In the genomic region with DNA sequence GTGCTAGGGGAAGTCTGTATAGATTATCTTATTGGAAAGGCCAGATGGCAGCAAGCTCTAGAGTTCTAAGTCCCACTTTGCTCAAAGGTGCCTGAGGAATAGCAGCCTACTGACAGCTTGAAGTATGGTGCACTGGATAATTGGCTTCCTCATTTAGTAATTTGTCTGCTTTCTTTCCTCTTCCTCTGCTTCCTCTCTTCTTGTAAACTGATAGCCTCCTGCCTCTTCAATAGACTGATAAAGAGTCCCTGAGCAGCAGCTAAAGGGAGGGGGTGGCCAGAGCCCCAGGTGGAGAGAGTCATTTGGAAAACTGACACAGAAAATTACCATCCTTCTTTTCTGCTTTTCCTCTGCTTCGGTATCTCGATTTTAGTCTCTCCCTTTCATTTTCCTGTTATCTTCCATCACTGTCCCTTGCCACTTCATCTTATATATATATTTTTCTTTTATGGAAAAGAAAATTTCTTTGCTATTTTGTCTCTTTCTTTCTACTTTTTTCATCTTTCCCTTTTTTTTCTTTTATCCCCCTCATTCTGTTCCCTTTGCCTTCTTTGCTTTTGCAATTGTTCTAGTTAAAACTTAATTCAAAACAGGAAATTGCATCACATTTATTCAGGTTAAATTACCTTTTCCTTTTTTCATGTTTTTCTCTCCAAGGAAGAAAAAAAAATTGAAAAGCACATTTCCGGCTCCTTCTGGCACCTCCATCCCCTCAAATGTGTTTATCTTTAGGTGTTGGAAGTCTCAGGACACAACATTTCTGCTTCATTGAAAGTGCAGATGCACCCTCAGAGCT, we compare ENCODE assay signal across 16 cellular contexts.
DNase-seq lines count a peak whose midpoint lies in the region; TF ChIP-seq lines count a peak whose summit lies in the region.
"Had no signal": no experiment of that assay in that cellular context is flagged by ENCODE, and none has a peak within 500 bp of the region (broad histone marks: within the 10 kb centered on the region; RNA-seq: fewer than 3 reads in every experiment).

No MANE protein-coding gene starts in this region.

- peak overlapping the region; percentile 51 for H3K27ac ChIP-seq in VCaP
- H3K27ac ChIP-seq: dorsolateral prefrontal cortex, Peyer's patch had no signal

- no peaks in the 10 kb centered on the region for H3K36me3 Mint-ChIP-seq in nephron progenitor cell (ENCODE audit: low read depth)
- H3K36me3 Mint-ChIP-seq: brain had no signal

- H3K27me3 Mint-ChIP-seq in nephron progenitor cell (ENCODE audit: low read depth, poor library complexity), result no peaks in the 10 kb centered on the region
- H3K27me3 Mint-ChIP-seq: activated CD4-positive, alpha-beta T cell treated with anti-CD3 and anti-CD28 coated beads, Interleukin-2, amount 10 ng/mL, durations not matched to agents 24 days and 14 days had no signal

- DNase-seq in NOMO-1 (lab: John Stamatoyannopoulos, UW; ENCODE audit: unreplicated experiment in 2 of 2) (peak; percentile 21 to 82), NOMO-1 treated with dmso at 0.1 percent for 144 hours (lab: John Stamatoyannopoulos, UW; ENCODE audit: unreplicated experiment) (no peak), NCI-H146 treated with DMSO at 0.1 percent for 48 hours (lab: John Stamatoyannopoulos, UW; ENCODE audit: unreplicated experiment) (peak; percentile 31), nephron progenitor cell (no peak), NCI-H1092 (lab: John Stamatoyannopoulos, UW) (no peak)
- DNase-seq in stimulated activated CD4-positive, alpha-beta T cell treated with anti-CD3 and anti-CD28 coated beads, Interleukin-4, amount 100 ng/mL, for 4 hours, result no peak
- DNase-seq in activated CD4-positive, alpha-beta T cell treated with anti-CD3 and anti-CD28 coated beads for 1 hour, result no peak
- DNase-seq: activated CD4-positive, alpha-beta T cell treated with anti-CD3 and anti-CD28 coated beads, Interleukin-2, amount 10 ng/mL, durations not matched to agents 24 days and 14 days; dorsolateral prefrontal cortex; KG1; NCI-H1694; Peyer's patch; small intestine; T-helper 17 cell had no signal

- TF ChIP-seq CTCF in VCaP (conservative IDR thresholded peaks at IDR 0.05), result no peak
- TF ChIP-seq CTCF in nephron progenitor cell (IDR thresholded peaks at IDR 0.05), result no peak

- H3K27ac Mint-ChIP-seq in nephron progenitor cell, result peak overlapping the region; percentile 83
- H3K27ac Mint-ChIP-seq: T-helper 17 cell had no signal

- peaks cover 69% of the 10 kb centered on the region for H3K4me1 Mint-ChIP-seq in nephron progenitor cell

- H3K9me3 Mint-ChIP-seq in nephron progenitor cell, result no peaks in the 10 kb centered on the region

- H3K4me3 Mint-ChIP-seq in nephron progenitor cell, result peak overlapping the region; percentile 58
- H3K4me3 Mint-ChIP-seq: brain, T-helper 17 cell had no signal

Comparison
In these comparisons a context has a peak if more than half of its experiments do, and no peak if none do; other contexts are left out.
1. DNase-seq: peak in NOMO-1 (2 of 2) and NCI-H146 treated with DMSO at 0.1 percent for 48 hours (single experiment); none in NOMO-1 treated with dmso at 0.1 percent for 144 hours (single experiment), nephron progenitor cell (single experiment), stimulated activated CD4-positive, alpha-beta T cell treated with anti-CD3 and anti-CD28 coated beads, Interleukin-4, amount 100 ng/mL, for 4 hours (0 of 2), activated CD4-positive, alpha-beta T cell treated with anti-CD3 and anti-CD28 coated beads for 1 hour (single experiment) and NCI-H1092 (single experiment).